In genomic region chr12:52351196-52352059, GRCh38 we compare ENCODE assay signal across 11 cellular contexts. TPM values are rescaled to one million over a fixed set of nuclear protein-coding genes. Genes with fewer than 3 reads are reported as not detected.
A peak's percentile ranks its signal among the peaks of the same experiment; 100 is the strongest.
DNase-seq lines count a peak whose midpoint lies in the region; TF ChIP-seq lines count a peak whose summit lies in the region.
"Had no signal": no experiment of that assay in that cellular context is flagged by ENCODE, and none has a peak within 500 bp of the region (broad histone marks: within the 10 kb centered on the region; RNA-seq: fewer than 3 reads in every experiment).

No MANE protein-coding gene starts in this region.

- DNase-seq in breast epithelium (ENCODE audit: low spot score in 2 of 2) (peak; percentile 64 to 82), MCF 10A (ENCODE audit: unreplicated experiment) (no peak), mesenteric fat pad (ENCODE audit: low spot score) (peak; percentile 79), substantia nigra (lab: John Stamatoyannopoulos, UW) (peak in 39 of 49 donors; percentile 5 to 75 (median 38)), MV-4-11 (lab: John Stamatoyannopoulos, UW) (no peak), NCI-H187 treated with DMSO at 0.1 percent for 48 hours (lab: John Stamatoyannopoulos, UW) (no peak), NOMO-1 treated with dmso at 0.1 percent for 144 hours (lab: John Stamatoyannopoulos, UW; ENCODE audit: unreplicated experiment) (no peak)
- peak; percentile 60 for DNase-seq in activated naive CD4-positive, alpha-beta T cell treated with anti-CD3 and anti-CD28 coated beads, Interleukin-2, amount 10 ng/mL, durations not matched to agents 7 days and 5 days
- DNase-seq: HCEC 1CT had no signal

- H3K4me3 ChIP-seq in breast epithelium, result no peak overlapping the region

- H3K27ac Mint-ChIP-seq in MCF 10A (ENCODE audit: low read depth, unreplicated experiment), result no peak overlapping the region
- H3K27ac Mint-ChIP-seq in activated naive CD4-positive, alpha-beta T cell treated with anti-CD3 and anti-CD28 coated beads, Interleukin-2, amount 10 ng/mL, durations not matched to agents 7 days and 5 days, result no peak overlapping the region

- no peak for TF ChIP-seq CTCF in breast epithelium (IDR thresholded peaks at IDR 0.05)
- no peak for TF ChIP-seq CTCF in MCF 10A (IDR thresholded peaks at IDR 0.05; ENCODE audit: unreplicated experiment)

- no peak overlapping the region for H3K4me3 Mint-ChIP-seq in MCF 10A (ENCODE audit: unreplicated experiment)
- H3K4me3 Mint-ChIP-seq in activated naive CD4-positive, alpha-beta T cell treated with anti-CD3 and anti-CD28 coated beads, Interleukin-2, amount 10 ng/mL, durations not matched to agents 7 days and 5 days, result no peak overlapping the region

- POLR2A ChIA-PET in MCF 10A (lab: Yijun Ruan, JAX), result interaction anchor here (0.6 kb wide), 1 partner anchor 1188 kb away, joined by 3 read pairs; no protein-coding TSS in a partner anchor

- no peaks in the 10 kb centered on the region for H3K36me3 Mint-ChIP-seq in MCF 10A (ENCODE audit: insufficient read depth, unreplicated experiment)
- H3K36me3 Mint-ChIP-seq in activated naive CD4-positive, alpha-beta T cell treated with anti-CD3 and anti-CD28 coated beads, Interleukin-2, amount 10 ng/mL, durations not matched to agents 7 days and 5 days, result no peaks in the 10 kb centered on the region

- intact Hi-C loops in breast epithelium (cut with DNase I; ENCODE audit: low total_unique reads), result loop anchor here (5.0 kb wide), 1 partner anchor 891 kb away; a partner anchor contains a TSS
- intact Hi-C loops in MCF 10A (cut with micrococcal nuclease), result no loop called here

- H3K36me3 ChIP-seq in breast epithelium, result no peaks in the 10 kb centered on the region

- BruUV-seq in MCF 10A (replicated peaks; lab: Mats Ljungman, UMichigan), result no TSS peak

- H3K27ac ChIP-seq in breast epithelium, result peak overlapping the region; percentile 49 to 75
- no peak overlapping the region for H3K27ac ChIP-seq in substantia nigra (ENCODE audit: low read depth, low read length, poor library complexity, severe bottlenecking)

- peaks cover 7% of the 10 kb centered on the region for H3K4me1 Mint-ChIP-seq in MCF 10A (ENCODE audit: insufficient read depth, unreplicated experiment)
- H3K4me1 Mint-ChIP-seq in activated naive CD4-positive, alpha-beta T cell treated with anti-CD3 and anti-CD28 coated beads, Interleukin-2, amount 10 ng/mL, durations not matched to agents 7 days and 5 days, result peaks cover 6% of the 10 kb centered on the region

- H3K27me3 ChIP-seq in breast epithelium, result no peaks in the 10 kb centered on the region

- H3K9me3 ChIP-seq in breast epithelium, result no peaks in the 10 kb centered on the region

- H3K4me1 ChIP-seq in breast epithelium, result no peaks in the 10 kb centered on the region

- no peak for TF ChIP-seq POLR2A in breast epithelium (IDR thresholded peaks at IDR 0.05)

- CTCF ChIA-PET in MCF 10A (lab: Yijun Ruan, JAX), result interaction anchor here (0.6 to 1.9 kb wide), 6 partner anchors 8 to 528 kb away, joined by 3 to 6 read pairs (median 4); no protein-coding TSS in a partner anchor
- CTCF ChIA-PET in activated naive CD4-positive, alpha-beta T cell treated with anti-CD3 and anti-CD28 coated beads, Interleukin-2, amount 10 ng/mL, durations not matched to agents 7 days and 5 days (lab: Charles Lee), result interaction anchor here (0.8 to 1.1 kb wide), 2 partner anchors 10 to 17 kb away, joined by 3 read pairs; no protein-coding TSS in a partner anchor

- peaks cover 16% of the 10 kb centered on the region for H3K27me3 Mint-ChIP-seq in MCF 10A (ENCODE audit: insufficient read depth, unreplicated experiment)
- H3K27me3 Mint-ChIP-seq in activated naive CD4-positive, alpha-beta T cell treated with anti-CD3 and anti-CD28 coated beads, Interleukin-2, amount 10 ng/mL, durations not matched to agents 7 days and 5 days, result peaks cover 53% of the 10 kb centered on the region

- H3K9me3 Mint-ChIP-seq in MCF 10A (ENCODE audit: unreplicated experiment), result no peaks in the 10 kb centered on the region
- no peaks in the 10 kb centered on the region for H3K9me3 Mint-ChIP-seq in activated naive CD4-positive, alpha-beta T cell treated with anti-CD3 and anti-CD28 coated beads, Interleukin-2, amount 10 ng/mL, durations not matched to agents 7 days and 5 days

RNA-seq across cellular contexts. Expression of gene KRT85, which starts 15.9 kb away (rescaled TPM):
- not detected for total RNA-seq in breast epithelium
- 0.23 TPM in 1 of 2 replicates, not detected in the other for total RNA-seq in MCF 10A (2022)
- not detected for total RNA-seq in mesenteric fat pad
- total RNA-seq: HT1080 had no signal

RNA-seq across cellular contexts. Expression of gene KRT83, which starts 30.2 kb away (rescaled TPM):
- under 1 TPM in 2 of 3 donors, not detected in 1; 0.33 to 0.59 TPM for total RNA-seq in breast epithelium
- 12.2 and 14.5 TPM in 2 replicates for total RNA-seq in MCF 10A (2022)
- total RNA-seq in mesenteric fat pad, result not detected
- total RNA-seq: pulmonary artery endothelial cell had no signal

RNA-seq across cellular contexts. Expression of gene KRT84, which starts 34.0 kb away (rescaled TPM):
- total RNA-seq in breast epithelium, result not detected
- not detected in 2 replicates for total RNA-seq in MCF 10A (2022)
- total RNA-seq in mesenteric fat pad, result not detected
- total RNA-seq: HT1080, pulmonary artery endothelial cell had no signal

RNA-seq across cellular contexts. Expression of gene KRT82, which starts 54.7 kb away (rescaled TPM):
- total RNA-seq in breast epithelium, result not detected
- not detected in 2 replicates for total RNA-seq in MCF 10A (2022)
- not detected for total RNA-seq in mesenteric fat pad
- total RNA-seq: HT1080, pulmonary artery endothelial cell had no signal

Comparison
In these comparisons a context has a peak if more than half of its experiments do, and no peak if none do; other contexts are left out.
1. DNase-seq: peak in breast epithelium (2 of 2), activated naive CD4-positive, alpha-beta T cell treated with anti-CD3 and anti-CD28 coated beads, Interleukin-2, amount 10 ng/mL, durations not matched to agents 7 days and 5 days (single experiment), mesenteric fat pad (single experiment) and substantia nigra (39 of 49); none in MCF 10A (single experiment), MV-4-11 (single experiment), NCI-H187 treated with DMSO at 0.1 percent for 48 hours (single experiment) and NOMO-1 treated with dmso at 0.1 percent for 144 hours (single experiment).